5 cellular contexts compared by ENCODE assay signal in the genomic region with DNA sequence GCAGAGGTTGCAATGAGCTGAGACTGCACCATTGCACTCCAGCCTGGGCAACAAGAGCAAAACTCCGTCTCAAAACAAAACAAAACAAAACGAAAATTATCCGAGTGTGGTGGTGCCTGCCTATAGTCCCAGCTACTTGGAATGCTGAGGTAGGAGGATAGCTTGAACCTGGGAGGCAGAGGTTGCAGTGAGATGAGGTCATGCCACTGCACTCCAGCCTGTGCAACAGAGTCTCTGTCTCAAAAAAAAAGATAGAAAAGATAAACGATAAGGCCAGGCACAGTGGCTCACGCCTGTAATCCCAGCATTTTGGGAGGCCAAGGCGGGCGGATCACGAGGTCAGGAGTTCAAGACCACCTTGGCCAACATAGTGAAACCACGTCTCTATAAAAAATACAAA. TPM values are rescaled to one million over a fixed set of nuclear protein-coding genes. Genes with fewer than 3 reads are reported as not detected.
DNase-seq lines count a peak whose midpoint lies in the region; ATAC-seq, FAIRE-seq and TF ChIP-seq lines count a peak whose summit lies in the region.
"Not testable (repeated sequence)": the region's sequence is repeated elsewhere in the genome, so short reads cannot be mapped to it uniquely, and the experiment has no call there.

No MANE protein-coding gene starts in this region.

- H3K4me3 Mint-ChIP-seq in progenitor cell of endocrine pancreas (ENCODE audit: low read depth); stimulated activated naive B cell treated with anti-CD40 and anti-IgM and Interleukin-4, amounts not matched to agents 10 μg/mL and 1 μg/mL and 100 μg/mL, for 72 hours: not testable (repeated sequence)

- intact Hi-C loops in K562 (cut with micrococcal nuclease) = not testable (repeated sequence)

- H3K36me3 Mint-ChIP-seq in progenitor cell of endocrine pancreas (ENCODE audit: insufficient read depth); stimulated activated naive B cell treated with anti-CD40 and anti-IgM and Interleukin-4, amounts not matched to agents 10 μg/mL and 1 μg/mL and 100 μg/mL, for 72 hours: not testable (repeated sequence)

- not testable (repeated sequence) for H3K79me2 ChIP-seq in OCI-LY1 (ENCODE audit: insufficient read depth, low read length); K562 (ENCODE audit: control insufficient read depth, insufficient read depth, low read length)

- in situ Hi-C loops in K562 (cut with MboI) = not testable (repeated sequence)

- peaks cover 35% of the 10 kb centered on the region for H3K4me1 ChIP-seq in BLaER1
- peaks cover 74% of the 10 kb centered on the region for H3K4me1 ChIP-seq in OCI-LY1 (ENCODE audit: insufficient read depth, low read length, severe bottlenecking)
- H3K4me1 ChIP-seq in K562 (replicated peaks in 1 of 2; ENCODE audit: control insufficient read depth in 2 of 2, insufficient read depth in 2 of 2, low read length in 2 of 2) = not testable (repeated sequence)

- H3K27me3 Mint-ChIP-seq in progenitor cell of endocrine pancreas; stimulated activated naive B cell treated with anti-CD40 and anti-IgM and Interleukin-4, amounts not matched to agents 10 μg/mL and 1 μg/mL and 100 μg/mL, for 72 hours: not testable (repeated sequence)

- H3K4me1 Mint-ChIP-seq in progenitor cell of endocrine pancreas (ENCODE audit: low read depth); stimulated activated naive B cell treated with anti-CD40 and anti-IgM and Interleukin-4, amounts not matched to agents 10 μg/mL and 1 μg/mL and 100 μg/mL, for 72 hours: not testable (repeated sequence)

- not testable (repeated sequence) for H3K36me3 ChIP-seq in BLaER1; OCI-LY1 (ENCODE audit: insufficient read depth, low read length); K562 (ENCODE audit: control insufficient read depth, insufficient read depth, low read length)

- H3K9me3 Mint-ChIP-seq in progenitor cell of endocrine pancreas (ENCODE audit: low read depth); stimulated activated naive B cell treated with anti-CD40 and anti-IgM and Interleukin-4, amounts not matched to agents 10 μg/mL and 1 μg/mL and 100 μg/mL, for 72 hours: not testable (repeated sequence)

- not testable (repeated sequence) for H3K27ac ChIP-seq in BLaER1; K562 (ENCODE audit: extremely low read depth, low read depth, low read length)
- H3K27ac ChIP-seq in OCI-LY1 (ENCODE audit: low read depth, low read length, poor library complexity, severe bottlenecking) = peak overlapping the region; percentile 99

- not testable (repeated sequence) for H4K20me1 ChIP-seq in BLaER1; OCI-LY1 (ENCODE audit: insufficient read depth, low read length); K562 (replicated peaks; ENCODE audit: control insufficient read depth, insufficient read depth, low read length)

- peaks cover 28% of the 10 kb centered on the region; the same call in 1 of the 2 replicates for H3K9me3 ChIP-seq in BLaER1
- not testable (repeated sequence) for H3K9me3 ChIP-seq in OCI-LY1 (ENCODE audit: low read length); K562 (replicated peaks; ENCODE audit: control insufficient read depth, insufficient read depth, low read depth, low read length)

- not testable (repeated sequence) for TF ChIP-seq CTCF in OCI-LY1 (IDR thresholded peaks at IDR 0.05; ENCODE audit: low read length); K562 (IDR thresholded peaks at IDR 0.05 in 2 of 3, conservative IDR thresholded peaks at IDR 0.05 in 1 of 3; ENCODE audit: insufficient read depth in 2 of 3, low read depth in 1 of 3, low read length in 3 of 3); progenitor cell of endocrine pancreas (IDR thresholded peaks at IDR 0.05; ENCODE audit: unreplicated experiment)

- not testable (repeated sequence) for BruUV-seq in K562 (replicated peaks; lab: Mats Ljungman, UMichigan)

- peak overlapping the region; percentile 62 for H3K27ac Mint-ChIP-seq in progenitor cell of endocrine pancreas
- H3K27ac Mint-ChIP-seq in stimulated activated naive B cell treated with anti-CD40 and anti-IgM and Interleukin-4, amounts not matched to agents 10 μg/mL and 1 μg/mL and 100 μg/mL, for 72 hours = peak overlapping the region; percentile 6

- TF ChIP-seq EP300 in K562 (IDR thresholded peaks at IDR 0.05; ENCODE audit: low read length) = not testable (repeated sequence)

- DNase-seq in K562 (ENCODE audit: extremely low read depth in 1 of 4, low spot score in 3 of 4); progenitor cell of endocrine pancreas (ENCODE audit: low spot score, unreplicated experiment); stimulated activated naive B cell treated with anti-CD40 and anti-IgM and Interleukin-4, amounts not matched to agents 10 μg/mL and 1 μg/mL and 100 μg/mL, for 72 hours: not testable (repeated sequence)

- TF ChIP-seq RAD21 in K562 (CRISPR knock-in tag; conservative IDR thresholded peaks at IDR 0.05 in 1 of 2, IDR thresholded peaks at IDR 0.05 in 1 of 2) = not testable (repeated sequence)

- not testable (repeated sequence) for H2AFZ ChIP-seq in OCI-LY1 (ENCODE audit: low read length); K562 (ENCODE audit: low read depth, low read length)

- H3K27me3 ChIP-seq in BLaER1; OCI-LY1 (ENCODE audit: insufficient read depth, low read length): not testable (repeated sequence)
- H3K27me3 ChIP-seq in K562 (ENCODE audit: control insufficient read depth in 2 of 2, insufficient read depth in 2 of 2, low read length in 2 of 2) = peaks cover 10 to 25% of the 10 kb centered on the region in 2 experiments; a peak in 3 of 5 replicates

- WGBS in K562 (ENCODE audit: insufficient coverage, low coverage, missing lambda C conversion rate) = 16% methylated on average over 9 of the region's 9 CpGs

- FAIRE-seq in K562 (lab: Jason Lieb, UNC) = not testable (repeated sequence)

- H3K9me1 ChIP-seq in K562 (ENCODE audit: control insufficient read depth, insufficient read depth, low read length) = not testable (repeated sequence)

- ATAC-seq in K562; stimulated activated naive B cell treated with anti-CD40 and anti-IgM and Interleukin-4, amounts not matched to agents 10 μg/mL and 1 μg/mL and 100 μg/mL, for 72 hours (replicated peaks): not testable (repeated sequence)

- POLR2A ChIA-PET in K562 (lab: Yijun Ruan, JAX) = interaction anchor here (0.6 to 1.4 kb wide), 2 partner anchors 10 to 13 kb away, joined by 3 read pairs; no protein-coding TSS in a partner anchor

- H3K9ac ChIP-seq in BLaER1; K562 (ENCODE audit: insufficient read depth in 1 of 2, low read depth in 2 of 2, low read length in 2 of 2): not testable (repeated sequence)
- peak overlapping the region; percentile 31; the same call in 1 of the 2 replicates for H3K9ac ChIP-seq in OCI-LY1 (ENCODE audit: low read length)

- not testable (repeated sequence) for TF ChIP-seq POLR2A in K562 (conservative IDR thresholded peaks at IDR 0.05)

- H3K4me2 ChIP-seq in BLaER1 (peak overlapping the region; percentile 13; the same call in 1 of the 2 replicates), OCI-LY1 (ENCODE audit: low read length) (peak overlapping the region; percentile 43; the same call in 1 of the 2 replicates)
- H3K4me2 ChIP-seq in K562 (ENCODE audit: insufficient read depth, low read length) = not testable (repeated sequence)

- peaks cover 11% of the 10 kb centered on the region for H3F3A ChIP-seq in OCI-LY1 (ENCODE audit: insufficient read depth, low read length)

- H3K4me3 ChIP-seq in BLaER1; OCI-LY1 (ENCODE audit: low read depth, low read length, poor library complexity, severe bottlenecking); K562: not testable (repeated sequence)

- H3K9me2 ChIP-seq in OCI-LY1 (ENCODE audit: low read depth, low read length) = not testable (repeated sequence)

- CTCF ChIA-PET in K562 (lab: Yijun Ruan, JAX; ENCODE audit: low intra/inter-chr PET ratio) = not testable (repeated sequence)

TF ChIP-seq in K562, 482 proteins besides CTCF, POLR2A, EP300 and RAD21 (continues in another document):
- TF ChIP-seq JUND (IDR thresholded peaks at IDR 0.05; ENCODE audit: borderline replicate concordance, low read depth, low read length) (peak; percentile 43; the same call in 1 of the 2 replicates), JUND (tag; IDR thresholded peaks at IDR 0.05; ENCODE audit: borderline replicate concordance, low read depth, low read length) (peak; percentile 34; the same call in 2 of the 3 replicates), ATF7 (IDR thresholded peaks at IDR 0.05) (peak; percentile 80), DPF2 (IDR thresholded peaks at IDR 0.05) (0 out of 2 replicates have a peak, but pooled peaks have one; percentile 14)

RNA-seq across cellular contexts. Expression of gene SLC25A33, which starts 23.7 kb away (rescaled TPM):
- total RNA-seq in K562 (2011; cell fraction: chromatin; rRNA removed; ENCODE audit: low replicate concordance) = 13.1 and 13.7 TPM in 2 replicates
- 11.7 and 12.3 TPM in 2 replicates for total RNA-seq in K562 (2011; cell fraction: nucleolus; rRNA removed)
- 13.1 and 21.5 TPM in 2 replicates for total RNA-seq in K562 (2011; cell fraction: nucleoplasm; rRNA removed)
- total RNA-seq in K562 (2014; rRNA removed) = 22.7 and 23.5 TPM in 2 replicates
- 23.5 and 24.2 TPM in 2 replicates for total RNA-seq in K562 (2014; rRNA removed; fragmentation: Illumina TruSeq; extraction: Trizol)
- 17.6 and 19.2 TPM in 2 replicates for total RNA-seq in K562 (2015; rRNA removed; fragmentation: Illumina TruSeq; extraction: Trizol)
- total RNA-seq in K562 (2021) = 20.7 and 20.9 TPM in 2 replicates
- polyA plus RNA-seq in K562 (2011; rRNA removed) = 11.9 and 14.9 TPM in 2 replicates
- polyA plus RNA-seq in K562 (2011; cell fraction: cytosol; rRNA removed) = 10.0 and 13.1 TPM in 2 replicates
- polyA plus RNA-seq in K562 (2011; cell fraction: nucleus; rRNA removed) = 6.2 and 7.7 TPM in 2 replicates
- polyA plus RNA-seq in K562 (2012) = 10.1 and 13.7 TPM in 2 replicates
- 15.3 and 16.5 TPM in 2 replicates for polyA plus RNA-seq in K562 (2014; fragmentation: Illumina TruSeq; extraction: Trizol)
- 1 to 10 TPM; 3.2 to 6.4 TPM for polyA plus RNA-seq in K562 (2014; fragmentation: Nextera tagmentation; extraction: Ambion mirVana)
- 17.5 and 21.6 TPM in 2 replicates for polyA plus RNA-seq in K562 (2014; rRNA removed)
- polyA minus RNA-seq in K562 (2011; rRNA and poly(A)+ RNA removed) = 11.2 and 12.4 TPM in 2 replicates
- 8.6 and 9.5 TPM in 2 replicates for polyA minus RNA-seq in K562 (2011; cell fraction: cytosol; rRNA and poly(A)+ RNA removed)
- 4.7 and 5.8 TPM in 2 replicates for polyA minus RNA-seq in K562 (2011; cell fraction: nucleus; rRNA and poly(A)+ RNA removed)
- 7.6 and 7.7 TPM in 2 replicates for total RNA-seq in progenitor cell of endocrine pancreas
